Comparison of ENCODE assay signal across 8 cellular contexts in the genomic region with DNA sequence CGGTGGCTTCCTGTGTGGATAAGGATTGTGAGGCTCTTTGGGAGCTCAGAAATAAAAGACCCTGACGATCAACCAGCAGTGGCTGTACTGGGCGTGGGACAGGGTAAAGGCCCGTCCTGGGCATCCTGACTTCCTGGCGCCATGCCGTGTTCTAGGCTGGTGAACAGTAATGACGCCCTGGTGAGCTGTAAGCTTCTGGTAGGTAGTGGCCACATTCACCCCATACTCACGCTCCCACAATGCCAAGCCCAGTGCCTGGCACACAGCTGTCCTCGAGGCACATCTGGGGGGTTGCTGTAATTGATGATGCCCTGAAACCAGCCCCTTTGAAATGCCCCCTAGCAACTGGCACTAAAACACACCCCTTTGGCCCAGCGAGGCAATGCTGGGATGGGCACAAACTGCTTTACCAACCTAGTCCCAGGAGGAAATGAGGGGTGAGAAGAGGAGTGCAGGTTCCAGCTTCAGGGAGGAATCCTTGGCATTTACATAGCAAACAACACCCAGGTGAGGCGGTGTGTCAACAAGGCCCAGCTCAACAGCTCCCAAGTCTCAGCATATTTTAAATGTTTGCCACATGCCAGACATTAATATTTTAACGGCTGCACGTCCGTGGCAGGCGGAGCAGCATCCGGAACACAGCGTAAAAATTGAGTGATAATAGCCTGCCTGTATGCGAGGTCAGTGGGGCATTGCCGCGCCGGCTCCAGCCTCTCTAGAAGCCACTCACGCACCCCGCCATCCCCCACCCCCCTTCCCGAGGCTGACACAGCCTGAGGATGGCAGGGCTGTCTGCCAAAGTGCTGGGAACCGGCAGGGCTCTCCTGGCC.
A peak's percentile ranks its signal among the peaks of the same experiment; 100 is the strongest.
DNase-seq lines count a peak whose midpoint lies in the region; ATAC-seq and TF ChIP-seq lines count a peak whose summit lies in the region.

No MANE protein-coding gene starts in this region.

- H4K20me1 ChIP-seq in PC-3 (ENCODE audit: low read length) (no peaks in the 10 kb centered on the region), hepatocyte (ENCODE audit: insufficient read depth, poor library complexity, severe bottlenecking) (no peaks in the 10 kb centered on the region)

- CTCF ChIA-PET in PC-3 (lab: Charles Lee) = no interaction called here
- CTCF ChIA-PET in activated naive CD4-positive, alpha-beta T cell treated with anti-CD3 and anti-CD28 coated beads for 36 hours (lab: Charles Lee) = no interaction called here

- TF ChIP-seq CTCF in PC-3 (conservative IDR thresholded peaks at IDR 0.05; ENCODE audit: low read depth, low read length) (no peak), hepatocyte (IDR thresholded peaks at IDR 0.05; ENCODE audit: poor library complexity) (no peak)

- intact Hi-C loops in PC-3 (cut with micrococcal nuclease) = no loop called here
- intact Hi-C loops in activated naive CD4-positive, alpha-beta T cell treated with anti-CD3 and anti-CD28 coated beads for 36 hours (cut with micrococcal nuclease) = no loop called here

- H3K36me3 ChIP-seq in PC-3 (ENCODE audit: low read depth, low read length) (no peaks in the 10 kb centered on the region), hepatocyte (replicated peaks; ENCODE audit: insufficient read depth, low read depth) (no peaks in the 10 kb centered on the region)

- no peak overlapping the region for H3K4me3 Mint-ChIP-seq in activated naive CD4-positive, alpha-beta T cell treated with anti-CD3 and anti-CD28 coated beads for 36 hours

- H3K27ac ChIP-seq in PC-3 (ENCODE audit: low read length) (no peak overlapping the region), hepatocyte (peak overlapping the region; percentile 52)

- H3K4me2 ChIP-seq in PC-3 (ENCODE audit: low read length) (peak overlapping the region; percentile 63), hepatocyte (peak overlapping the region; percentile 45)

- peak overlapping the region; percentile 30; the same call in 1 of the 2 replicates for H3K4me3 ChIP-seq in PC-3 (ENCODE audit: low read length)
- H3K4me3 ChIP-seq in hepatocyte = no peak overlapping the region

- BruUV-seq in PC-3 (replicated peaks; lab: Mats Ljungman, UMichigan) = no TSS peak

- POLR2A ChIA-PET in PC-3 (lab: Charles Lee; ENCODE audit: unreplicated experiment) = no interaction called here

- H3K4me1 ChIP-seq in PC-3 (ENCODE audit: insufficient read depth, low read length) = peaks cover 10% of the 10 kb centered on the region
- H3K4me1 ChIP-seq in hepatocyte (ENCODE audit: insufficient read depth) = peaks cover 22% of the 10 kb centered on the region

- H3K27me3 ChIP-seq in PC-3 (ENCODE audit: low read length) (peaks cover 91% of the 10 kb centered on the region), hepatocyte (no peaks in the 10 kb centered on the region)

- peaks cover 4% of the 10 kb centered on the region for H3K27me3 Mint-ChIP-seq in activated naive CD4-positive, alpha-beta T cell treated with anti-CD3 and anti-CD28 coated beads for 36 hours (ENCODE audit: low read depth)

- DNase-seq in HuH-7 (ENCODE audit: low spot score) (peak; percentile 31), PC-3 (peak; percentile 57), hepatocyte (ENCODE audit: low spot score) (peak; percentile 69), renal cortical epithelial cell (ENCODE audit: low read depth) (peak; percentile 74), NCI-H1048 (lab: John Stamatoyannopoulos, UW) (no peak)
- DNase-seq in activated naive CD4-positive, alpha-beta T cell (lab: John Stamatoyannopoulos, UW) = no peak
- DNase-seq in activated naive CD4-positive, alpha-beta T cell treated with anti-CD3 and anti-CD28 coated beads for 36 hours = no peak

- no peaks in the 10 kb centered on the region for H3K9me3 ChIP-seq in PC-3 (ENCODE audit: low read length)
- no peaks in the 10 kb centered on the region for H3K9me3 ChIP-seq in hepatocyte (ENCODE audit: low read depth)

- no peaks in the 10 kb centered on the region for H3K79me2 ChIP-seq in PC-3 (ENCODE audit: low read length)
- H3K79me2 ChIP-seq in hepatocyte = no peaks in the 10 kb centered on the region

- H3K9me3 Mint-ChIP-seq in activated naive CD4-positive, alpha-beta T cell treated with anti-CD3 and anti-CD28 coated beads for 36 hours = no peaks in the 10 kb centered on the region

- H3K36me3 Mint-ChIP-seq in activated naive CD4-positive, alpha-beta T cell treated with anti-CD3 and anti-CD28 coated beads for 36 hours (ENCODE audit: low read depth) = no peaks in the 10 kb centered on the region

- no peak overlapping the region for H3K9ac ChIP-seq in PC-3 (ENCODE audit: low read length)

- H3K27ac Mint-ChIP-seq in activated naive CD4-positive, alpha-beta T cell treated with anti-CD3 and anti-CD28 coated beads for 36 hours = no peak overlapping the region

- no peaks in the 10 kb centered on the region for H3K9me2 ChIP-seq in PC-3 (replicated peaks; ENCODE audit: low read length)
- no peaks in the 10 kb centered on the region for H3K9me2 ChIP-seq in hepatocyte (replicated peaks; ENCODE audit: insufficient read depth)

- peak; percentile 65 for ATAC-seq in PC-3
- ATAC-seq in GM19463 (IDR thresholded peaks at IDR 0.05; ENCODE audit: unreplicated experiment) = no peak

- peak overlapping the region; percentile 51 for H2AFZ ChIP-seq in PC-3 (ENCODE audit: low read length)
- no peak overlapping the region for H2AFZ ChIP-seq in hepatocyte

- no peaks in the 10 kb centered on the region for H3K4me1 Mint-ChIP-seq in activated naive CD4-positive, alpha-beta T cell treated with anti-CD3 and anti-CD28 coated beads for 36 hours (ENCODE audit: low read depth)

- WGBS in hepatocyte (ENCODE audit: low lambda C conversion rate, missing lambda C conversion rate) = 42% methylated on average over 25 of the region's 25 CpGs

- H3F3A ChIP-seq in PC-3 (ENCODE audit: low read length, unreplicated experiment) = no peaks in the 10 kb centered on the region

Comparison
In these comparisons a context has a peak if more than half of its experiments do, and no peak if none do; other contexts are left out.
1. DNase-seq: peak in HuH-7 (single experiment), PC-3 (single experiment), hepatocyte (single experiment) and renal cortical epithelial cell (single experiment); none in activated naive CD4-positive, alpha-beta T cell (0 of 4), NCI-H1048 (single experiment) and activated naive CD4-positive, alpha-beta T cell treated with anti-CD3 and anti-CD28 coated beads for 36 hours (single experiment).